8 cellular contexts compared by ENCODE assay signal in genomic region chr3:190424478-190425439, GRCh38. TPM values are rescaled to one million over a fixed set of nuclear protein-coding genes. Genes with fewer than 3 reads are reported as not detected.
DNase-seq lines count a peak whose midpoint lies in the region; ATAC-seq and TF ChIP-seq lines count a peak whose summit lies in the region.

No MANE protein-coding gene starts in this region.

- TF ChIP-seq POLR2A in tibial nerve (IDR thresholded peaks at IDR 0.05), result no peak

- H3K9ac ChIP-seq in endodermal cell (ENCODE audit: extremely low read depth, low read length, poor library complexity, severe bottlenecking), result no peak overlapping the region

- peaks cover 9% of the 10 kb centered on the region for H3K27me3 Mint-ChIP-seq in CD4-positive, CD25-positive, alpha-beta regulatory T cell
- H3K27me3 Mint-ChIP-seq in endodermal cell (ENCODE audit: insufficient read depth) (no peaks in the 10 kb centered on the region), mesothelial cell of epicardium (ENCODE audit: low read depth) (no peaks in the 10 kb centered on the region)

- H3K27me3 ChIP-seq in CD4-positive, CD25-positive, alpha-beta regulatory T cell (ENCODE audit: control insufficient read depth, insufficient read depth, low read length), result peaks cover 7% of the 10 kb centered on the region
- H3K27me3 ChIP-seq in endodermal cell (ENCODE audit: control insufficient read depth, insufficient read depth, low read length, poor library complexity, severe bottlenecking) (no peaks in the 10 kb centered on the region), tibial nerve (no peaks in the 10 kb centered on the region)

- no peaks in the 10 kb centered on the region for H3K36me3 Mint-ChIP-seq in CD4-positive, CD25-positive, alpha-beta regulatory T cell
- no peaks in the 10 kb centered on the region for H3K36me3 Mint-ChIP-seq in endodermal cell (ENCODE audit: low read depth)
- no peaks in the 10 kb centered on the region for H3K36me3 Mint-ChIP-seq in mesothelial cell of epicardium

- H3K36me3 ChIP-seq in CD4-positive, CD25-positive, alpha-beta regulatory T cell (ENCODE audit: control insufficient read depth, insufficient read depth, low read length), result no peaks in the 10 kb centered on the region
- H3K36me3 ChIP-seq in endodermal cell (ENCODE audit: control insufficient read depth, insufficient read depth, low read length) (no peaks in the 10 kb centered on the region), tibial nerve (no peaks in the 10 kb centered on the region)

- H3K4me1 Mint-ChIP-seq in CD4-positive, CD25-positive, alpha-beta regulatory T cell, result peaks cover 2 to 7% (median 5%) of the 10 kb centered on the region in 4 donors
- H3K4me1 Mint-ChIP-seq in endodermal cell (no peaks in the 10 kb centered on the region), mesothelial cell of epicardium (peaks cover 4% of the 10 kb centered on the region)

- H3K9me3 Mint-ChIP-seq in CD4-positive, CD25-positive, alpha-beta regulatory T cell, result no peaks in the 10 kb centered on the region
- H3K9me3 Mint-ChIP-seq in endodermal cell (no peaks in the 10 kb centered on the region), mesothelial cell of epicardium (no peaks in the 10 kb centered on the region)

- TF ChIP-seq EP300 in tibial nerve (IDR thresholded peaks at IDR 0.05), result no peak

- H3K4me1 ChIP-seq in CD4-positive, CD25-positive, alpha-beta regulatory T cell (ENCODE audit: control insufficient read depth, insufficient read depth, low read length, poor library complexity, severe bottlenecking), result no peaks in the 10 kb centered on the region
- H3K4me1 ChIP-seq in endodermal cell (ENCODE audit: control insufficient read depth, insufficient read depth, low read length), result no peaks in the 10 kb centered on the region
- H3K4me1 ChIP-seq in tibial nerve, result peaks cover 0 to 7% (median 0%) of the 10 kb centered on the region in 4 donors

- no peaks in the 10 kb centered on the region for H3K9me3 ChIP-seq in CD4-positive, CD25-positive, alpha-beta regulatory T cell (ENCODE audit: control insufficient read depth in 2 of 2, low read length in 2 of 2)
- H3K9me3 ChIP-seq in endodermal cell (ENCODE audit: control insufficient read depth, low read length) (no peaks in the 10 kb centered on the region), tibial nerve (no peaks in the 10 kb centered on the region)

- no peak overlapping the region for H3K4me3 ChIP-seq in CD4-positive, CD25-positive, alpha-beta regulatory T cell (ENCODE audit: low read depth, low read length)
- H3K4me3 ChIP-seq in endodermal cell (ENCODE audit: low read length), result no peak overlapping the region
- H3K4me3 ChIP-seq in tibial nerve, result no peak overlapping the region

- peak overlapping the region; percentile 57 to 85 (median 83) for H3K27ac Mint-ChIP-seq in CD4-positive, CD25-positive, alpha-beta regulatory T cell
- peak overlapping the region; percentile 78 for H3K27ac Mint-ChIP-seq in endodermal cell
- peak overlapping the region; percentile 81 for H3K27ac Mint-ChIP-seq in mesothelial cell of epicardium

- TF ChIP-seq CTCF in endodermal cell (conservative IDR thresholded peaks at IDR 0.05) (peak; percentile 83), mesothelial cell of epicardium (IDR thresholded peaks at IDR 0.05; ENCODE audit: unreplicated experiment) (peak; percentile 67), tibial nerve (IDR thresholded peaks at IDR 0.05) (peak; percentile 52 to 72 (median 54))

- peak in 2 of 3 donors; percentile 33 to 51 for DNase-seq in CD4-positive, CD25-positive, alpha-beta regulatory T cell
- DNase-seq in NCI-H345 treated with DMSO at 0.1 percent for 48 hours (lab: John Stamatoyannopoulos, UW; ENCODE audit: unreplicated experiment) (peak; percentile 65), endodermal cell (peak; percentile 85), mesothelial cell of epicardium (ENCODE audit: low spot score in 2 of 2, unreplicated experiment in 2 of 2) (no peak), tibial nerve (ENCODE audit: low spot score in 2 of 2) (peak in 1 of 2 donors; percentile 23)
- peak; percentile 64 for DNase-seq in activated CD4-positive, alpha-beta T cell treated with anti-CD3 and anti-CD28 coated beads for 48 hours

- WGBS in endodermal cell (ENCODE audit: insufficient coverage in 1 of 2, insufficient read length in 1 of 2), 2 experiments, result 45 to 61% methylated on average over 3 to 15 of the region's 16 CpGs
- WGBS in tibial nerve, 2 donors, result 37 to 38% methylated on average over 16 of the region's 16 CpGs

- ATAC-seq in CD4-positive, CD25-positive, alpha-beta regulatory T cell (ENCODE audit: low read depth in 2 of 2), result peak in 1 of 2 donors; percentile 28
- peak; percentile 73 for ATAC-seq in GM19043 (IDR thresholded peaks at IDR 0.05; ENCODE audit: low read depth, unreplicated experiment)
- ATAC-seq in HG03159 (IDR thresholded peaks at IDR 0.05; ENCODE audit: unreplicated experiment), result peak; percentile 71

- H3K27ac ChIP-seq in CD4-positive, CD25-positive, alpha-beta regulatory T cell (ENCODE audit: insufficient read depth, low read length, poor library complexity, severe bottlenecking), result no peak overlapping the region
- no peak overlapping the region for H3K27ac ChIP-seq in endodermal cell (ENCODE audit: low read depth, low read length)
- H3K27ac ChIP-seq in tibial nerve, result no peak overlapping the region

- peak overlapping the region in 2 of 4 donors; percentile 44 to 80 for H3K4me3 Mint-ChIP-seq in CD4-positive, CD25-positive, alpha-beta regulatory T cell
- H3K4me3 Mint-ChIP-seq in endodermal cell (no peak overlapping the region), mesothelial cell of epicardium (peak overlapping the region; percentile 50)

RNA-seq across cellular contexts. Expression of gene TMEM207, which starts 24.9 kb away (rescaled TPM):
- total RNA-seq in CD4-positive, CD25-positive, alpha-beta regulatory T cell, result not detected
- polyA plus RNA-seq in CD4-positive, CD25-positive, alpha-beta regulatory T cell, result not detected
- total RNA-seq in endodermal cell, result not detected
- polyA plus RNA-seq in endodermal cell (2013, experiment 1 of 2), result not detected
- not detected for polyA plus RNA-seq in endodermal cell (2013, experiment 2 of 2)
- not detected in 3 replicates for total RNA-seq in mesothelial cell of epicardium
- total RNA-seq in tibial nerve, result not detected

RNA-seq across cellular contexts. Expression of gene CLDN16, which starts 36.8 kb away (rescaled TPM):
- not detected for total RNA-seq in CD4-positive, CD25-positive, alpha-beta regulatory T cell
- not detected for polyA plus RNA-seq in CD4-positive, CD25-positive, alpha-beta regulatory T cell
- 1 to 10 TPM in 1 of 2 donors, under 1 TPM in 1; 0.40 to 1.1 TPM for total RNA-seq in endodermal cell
- polyA plus RNA-seq in endodermal cell (2013, experiment 1 of 2), result 0.14 TPM
- polyA plus RNA-seq in endodermal cell (2013, experiment 2 of 2), result 0.25 TPM
- total RNA-seq in mesothelial cell of epicardium, result 0.07 to 0.20 TPM (median 0.11 TPM) in 3 replicates
- total RNA-seq in tibial nerve, result under 1 TPM in 1 of 4 donors, not detected in 3; 0.44 TPM

Comparison
In these comparisons a context has a peak if more than half of its experiments do, and no peak if none do; other contexts are left out.
1. DNase-seq: peak in CD4-positive, CD25-positive, alpha-beta regulatory T cell (2 of 3), NCI-H345 treated with DMSO at 0.1 percent for 48 hours (single experiment), activated CD4-positive, alpha-beta T cell treated with anti-CD3 and anti-CD28 coated beads for 48 hours (single experiment) and endodermal cell (single experiment); none in mesothelial cell of epicardium (0 of 2).
2. Peak in every context shown above with its lines, with median percentiles within 50 percentile points of each other: H3K27ac Mint-ChIP-seq and CTCF ChIP-seq.